Comparison of ENCODE assay signal across 9 cellular contexts in the genomic region with DNA sequence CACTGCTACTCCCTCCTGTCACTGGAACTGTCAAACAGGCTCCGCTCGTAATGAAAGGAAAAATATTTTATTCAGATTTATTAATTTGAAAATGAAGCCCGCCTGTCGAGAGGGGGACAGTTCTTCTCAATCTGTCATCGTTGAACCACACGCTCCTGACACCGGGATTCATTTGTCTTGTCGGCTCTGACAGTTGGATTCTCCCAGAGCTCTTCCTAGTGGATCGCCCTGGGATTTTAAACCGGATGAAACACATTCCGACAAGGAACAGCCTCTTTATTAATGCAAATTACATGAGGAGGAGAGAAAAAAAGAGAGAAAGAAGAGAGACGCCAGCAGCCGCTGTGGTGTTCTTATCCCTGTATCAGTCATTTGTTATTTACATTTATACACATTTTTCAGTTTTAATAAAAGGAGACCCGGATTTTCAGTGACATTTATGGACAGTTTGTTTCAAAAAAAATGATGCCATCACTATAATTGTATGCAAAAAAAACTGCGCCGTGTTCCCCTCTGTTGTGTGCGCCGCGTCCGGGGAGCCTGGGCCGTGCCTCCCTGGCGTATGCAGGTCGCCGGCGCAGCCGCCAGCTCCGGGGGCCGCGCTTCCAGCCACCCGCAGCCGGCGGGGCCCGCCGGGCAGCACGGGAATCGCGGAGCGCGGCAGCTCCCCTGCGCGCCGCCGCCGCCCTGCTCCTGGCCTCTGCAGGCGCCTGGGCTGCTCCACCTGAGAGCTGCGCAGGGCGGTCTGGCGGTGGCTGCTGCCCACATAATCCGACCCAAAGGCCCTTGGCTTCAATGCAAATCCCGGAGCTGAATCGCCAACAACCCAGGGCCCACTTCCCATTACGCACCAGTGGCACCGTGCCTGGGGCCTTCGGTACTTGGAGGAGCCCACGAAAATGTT.
DNase-seq lines count a peak whose midpoint lies in the region; ATAC-seq and TF ChIP-seq lines count a peak whose summit lies in the region.
"Had no signal": no experiment of that assay in that cellular context is flagged by ENCODE, and none has a peak within 500 bp of the region (broad histone marks: within the 10 kb centered on the region; RNA-seq: fewer than 3 reads in every experiment).

No MANE protein-coding gene starts in this region.

- DNase-seq in T47D (ENCODE audit: low read depth in 1 of 2, low spot score in 1 of 2) (peak; percentile 27 to 38), MCF 10A (ENCODE audit: unreplicated experiment) (no peak), mucosa of descending colon (peak in 2 of 3 donors; percentile 27 to 29), A172 (ENCODE audit: low spot score) (no peak), AML-193 (lab: John Stamatoyannopoulos, UW) (no peak)
- DNase-seq in activated naive CD4-positive, alpha-beta T cell treated with anti-CD3 and anti-CD28 coated beads, Interleukin-2, amount 50 U/mL, for 72 hours (ENCODE audit: low spot score in 2 of 2), result no peak

- H3K9me3 Mint-ChIP-seq in MCF 10A (ENCODE audit: unreplicated experiment), result no peaks in the 10 kb centered on the region
- H3K9me3 Mint-ChIP-seq in activated naive CD4-positive, alpha-beta T cell treated with anti-CD3 and anti-CD28 coated beads, Interleukin-2, amount 50 U/mL, for 72 hours, result peaks cover 3 to 4% of the 10 kb centered on the region in 2 donors

- no peak overlapping the region for H3K27ac Mint-ChIP-seq in MCF 10A (ENCODE audit: low read depth, unreplicated experiment)
- H3K27ac Mint-ChIP-seq in activated naive CD4-positive, alpha-beta T cell treated with anti-CD3 and anti-CD28 coated beads, Interleukin-2, amount 50 U/mL, for 72 hours, result no peak overlapping the region

- no peaks in the 10 kb centered on the region for H3K27me3 Mint-ChIP-seq in MCF 10A (ENCODE audit: insufficient read depth, unreplicated experiment)

- no peak overlapping the region for H3K27ac ChIP-seq in esophagus (ENCODE audit: low read depth in 2 of 2, low read length in 1 of 2)
- H3K27ac ChIP-seq: C4-2B had no signal

- CTCF ChIA-PET in MCF 10A (lab: Yijun Ruan, JAX), result interaction anchor here (0.5 to 0.7 kb wide), 3 partner anchors 525 to 1447 kb away, joined by 3 to 4 read pairs (median 3); no protein-coding TSS in a partner anchor

- H3K36me3 ChIP-seq in esophagus (ENCODE audit: control insufficient read depth in 2 of 2, insufficient read depth in 2 of 2, low read length in 1 of 2) (no peaks in the 10 kb centered on the region), mucosa of descending colon (ENCODE audit: low read depth) (no peaks in the 10 kb centered on the region)

- no peaks in the 10 kb centered on the region for H3K36me3 Mint-ChIP-seq in MCF 10A (ENCODE audit: insufficient read depth, unreplicated experiment)
- peaks cover 0 to 4% of the 10 kb centered on the region in 2 donors for H3K36me3 Mint-ChIP-seq in activated naive CD4-positive, alpha-beta T cell treated with anti-CD3 and anti-CD28 coated beads, Interleukin-2, amount 50 U/mL, for 72 hours

- H3K27me3 ChIP-seq in esophagus (ENCODE audit: control insufficient read depth in 1 of 2, insufficient read depth in 2 of 2, low read length in 2 of 2), result no peaks in the 10 kb centered on the region

- H3K9me3 ChIP-seq in esophagus (ENCODE audit: control insufficient read depth in 2 of 2, insufficient read depth in 1 of 2, low read depth in 1 of 2, low read length in 1 of 2), result no peaks in the 10 kb centered on the region
- no peaks in the 10 kb centered on the region for H3K9me3 ChIP-seq in mucosa of descending colon

- intact Hi-C loops in MCF 10A (cut with micrococcal nuclease), result no loop called here
- intact Hi-C loops in mucosa of descending colon (cut with DNase I, micrococcal nuclease), result no loop called here

- H3K4me1 ChIP-seq in esophagus (ENCODE audit: control insufficient read depth in 2 of 2, insufficient read depth in 2 of 2, low read length in 1 of 2) (no peaks in the 10 kb centered on the region), mucosa of descending colon (ENCODE audit: low read depth) (no peaks in the 10 kb centered on the region)

- no peak overlapping the region for H3K4me3 Mint-ChIP-seq in MCF 10A (ENCODE audit: unreplicated experiment)

- H3K4me3 ChIP-seq in esophagus (ENCODE audit: low read depth in 1 of 2, low read length in 2 of 2), result peak overlapping the region; percentile 33 to 57
- H3K4me3 ChIP-seq in mucosa of descending colon, result no peak overlapping the region

- H3K4me1 Mint-ChIP-seq in MCF 10A (ENCODE audit: insufficient read depth, unreplicated experiment), result no peaks in the 10 kb centered on the region

- BruUV-seq in MCF 10A (replicated peaks; lab: Mats Ljungman, UMichigan), result no TSS peak

- in situ Hi-C loops in T47D (cut with HindIII; ENCODE audit: low pct_unique_long_range_greater_than_20kb, low sequenced_read_pairs), result no loop called here

- peak; percentile 43 for ATAC-seq in mucosa of descending colon
- ATAC-seq in GM19035 (IDR thresholded peaks at IDR 0.05; ENCODE audit: unreplicated experiment), result no peak
- ATAC-seq in activated naive CD4-positive, alpha-beta T cell treated with anti-CD3 and anti-CD28 coated beads, Interleukin-2, amount 50 U/mL, for 72 hours, result no peak

- TF ChIP-seq CTCF in MCF 10A (IDR thresholded peaks at IDR 0.05; ENCODE audit: unreplicated experiment) (no peak), mucosa of descending colon (IDR thresholded peaks at IDR 0.05) (no peak)

- 5 to 6% methylated on average over 55 of the region's 55 CpGs for WGBS in esophagus, 2 donors

- POLR2A ChIA-PET in MCF 10A (lab: Yijun Ruan, JAX), result interaction anchor here (0.6 kb wide), 1 partner anchor 165 kb away, joined by 3 read pairs; no protein-coding TSS in a partner anchor

Comparison
In these comparisons a context has a peak if more than half of its experiments do, and no peak if none do; other contexts are left out.
1. DNase-seq: peak in T47D (2 of 2) and mucosa of descending colon (2 of 3); none in MCF 10A (single experiment), A172 (single experiment), AML-193 (0 of 2) and activated naive CD4-positive, alpha-beta T cell treated with anti-CD3 and anti-CD28 coated beads, Interleukin-2, amount 50 U/mL, for 72 hours (0 of 2).